ENCODE assay signal across 1 cellular context in the genomic region with DNA sequence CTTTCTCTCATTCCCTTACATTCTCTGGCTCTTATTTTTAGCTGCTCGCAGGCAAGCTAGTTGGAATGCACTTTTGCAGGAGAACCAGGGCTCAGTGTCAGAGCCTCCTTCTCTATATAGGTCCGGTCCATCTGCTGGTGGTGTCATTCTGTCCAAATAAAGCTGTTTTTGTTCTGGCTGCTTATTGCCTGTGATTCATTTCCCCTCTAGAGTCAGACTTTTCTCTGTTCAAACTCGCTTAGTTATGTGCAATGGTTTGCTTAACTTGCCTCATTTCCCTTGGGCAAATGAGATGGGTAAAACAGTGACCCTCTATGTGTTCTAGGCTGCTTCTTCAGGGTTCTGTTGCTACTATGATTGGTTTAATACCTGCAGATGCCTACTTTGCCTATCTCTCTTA.
A peak's percentile ranks its signal among the peaks of the same experiment; 100 is the strongest.
TF ChIP-seq lines count a peak whose summit lies in the region.

No MANE protein-coding gene starts in this region.

TF ChIP-seq in HepG2, 621 proteins besides CTCF, POLR2A, EP300 and RAD21:
- TF ChIP-seq ATF7 (IDR thresholded peaks at IDR 0.05) (no peak), ATF7 (CRISPR knock-in tag; IDR thresholded peaks at IDR 0.05) (no peak), ZNF703 (CRISPR knock-in tag; IDR thresholded peaks at IDR 0.05; ENCODE audit: borderline replicate concordance) (no peak), SAP130 (CRISPR knock-in tag; IDR thresholded peaks at IDR 0.05; ENCODE audit: low read depth) (0 out of 2 replicates have a peak, but pooled peaks have one; percentile 9), KDM2A (CRISPR knock-in tag; IDR thresholded peaks at IDR 0.05; ENCODE audit: borderline replicate concordance, low read depth) (no peak), CEBPG (CRISPR knock-in tag; IDR thresholded peaks at IDR 0.05) (peak; percentile 65), CEBPB (IDR thresholded peaks at IDR 0.05; ENCODE audit: borderline replicate concordance, low read depth, low read length) (peak; percentile 64; the same call in 1 of the 2 replicates), ZNF891 (CRISPR knock-in tag; IDR thresholded peaks at IDR 0.05) (no peak), FOSL2 (CRISPR knock-in tag; IDR thresholded peaks at IDR 0.05) (peak; percentile 79), ZNF33B (CRISPR knock-in tag; IDR thresholded peaks at IDR 0.05) (no peak), KDM6A (CRISPR knock-in tag; IDR thresholded peaks at IDR 0.05; ENCODE audit: low read depth) (no peak)
- TF ChIP-seq, protein P1, sequence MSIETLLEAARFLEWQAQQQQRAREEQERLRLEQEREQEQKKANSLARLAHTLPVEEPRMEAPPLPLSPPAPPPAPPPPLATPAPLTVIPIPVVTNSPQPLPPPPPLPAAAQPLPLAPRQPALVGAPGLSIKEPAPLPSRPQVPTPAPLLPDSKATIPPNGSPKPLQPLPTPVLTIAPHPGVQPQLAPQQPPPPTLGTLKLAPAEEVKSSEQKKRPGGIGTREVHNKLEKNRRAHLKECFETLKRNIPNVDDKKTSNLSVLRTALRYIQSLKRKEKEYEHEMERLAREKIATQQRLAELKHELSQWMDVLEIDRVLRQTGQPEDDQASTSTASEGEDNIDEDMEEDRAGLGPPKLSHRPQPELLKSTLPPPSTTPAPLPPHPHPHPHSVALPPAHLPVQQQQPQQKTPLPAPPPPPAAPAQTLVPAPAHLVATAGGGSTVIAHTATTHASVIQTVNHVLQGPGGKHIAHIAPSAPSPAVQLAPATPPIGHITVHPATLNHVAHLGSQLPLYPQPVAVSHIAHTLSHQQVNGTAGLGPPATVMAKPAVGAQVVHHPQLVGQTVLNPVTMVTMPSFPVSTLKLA (IDR thresholded peaks at IDR 0.05): no peak
- TF ChIP-seq, protein P2, sequence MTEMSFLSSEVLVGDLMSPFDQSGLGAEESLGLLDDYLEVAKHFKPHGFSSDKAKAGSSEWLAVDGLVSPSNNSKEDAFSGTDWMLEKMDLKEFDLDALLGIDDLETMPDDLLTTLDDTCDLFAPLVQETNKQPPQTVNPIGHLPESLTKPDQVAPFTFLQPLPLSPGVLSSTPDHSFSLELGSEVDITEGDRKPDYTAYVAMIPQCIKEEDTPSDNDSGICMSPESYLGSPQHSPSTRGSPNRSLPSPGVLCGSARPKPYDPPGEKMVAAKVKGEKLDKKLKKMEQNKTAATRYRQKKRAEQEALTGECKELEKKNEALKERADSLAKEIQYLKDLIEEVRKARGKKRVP (CRISPR knock-in tag; IDR thresholded peaks at IDR 0.05): peak in 1 of 2 experiments; percentile 96; a peak in 2 of 4 replicates
- TF ChIP-seq, protein P3, sequence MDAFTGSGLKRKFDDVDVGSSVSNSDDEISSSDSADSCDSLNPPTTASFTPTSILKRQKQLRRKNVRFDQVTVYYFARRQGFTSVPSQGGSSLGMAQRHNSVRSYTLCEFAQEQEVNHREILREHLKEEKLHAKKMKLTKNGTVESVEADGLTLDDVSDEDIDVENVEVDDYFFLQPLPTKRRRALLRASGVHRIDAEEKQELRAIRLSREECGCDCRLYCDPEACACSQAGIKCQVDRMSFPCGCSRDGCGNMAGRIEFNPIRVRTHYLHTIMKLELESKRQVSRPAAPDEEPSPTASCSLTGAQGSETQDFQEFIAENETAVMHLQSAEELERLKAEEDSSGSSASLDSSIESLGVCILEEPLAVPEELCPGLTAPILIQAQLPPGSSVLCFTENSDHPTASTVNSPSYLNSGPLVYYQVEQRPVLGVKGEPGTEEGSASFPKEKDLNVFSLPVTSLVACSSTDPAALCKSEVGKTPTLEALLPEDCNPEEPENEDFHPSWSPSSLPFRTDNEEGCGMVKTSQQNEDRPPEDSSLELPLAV (CRISPR knock-in tag; conservative IDR thresholded peaks at IDR 0.05; ENCODE audit: low read depth): no peak
- TF ChIP-seq, protein P4, sequence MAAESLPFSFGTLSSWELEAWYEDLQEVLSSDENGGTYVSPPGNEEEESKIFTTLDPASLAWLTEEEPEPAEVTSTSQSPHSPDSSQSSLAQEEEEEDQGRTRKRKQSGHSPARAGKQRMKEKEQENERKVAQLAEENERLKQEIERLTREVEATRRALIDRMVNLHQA (CRISPR knock-in tag; IDR thresholded peaks at IDR 0.05): no peak
- TF ChIP-seq, protein P5, sequence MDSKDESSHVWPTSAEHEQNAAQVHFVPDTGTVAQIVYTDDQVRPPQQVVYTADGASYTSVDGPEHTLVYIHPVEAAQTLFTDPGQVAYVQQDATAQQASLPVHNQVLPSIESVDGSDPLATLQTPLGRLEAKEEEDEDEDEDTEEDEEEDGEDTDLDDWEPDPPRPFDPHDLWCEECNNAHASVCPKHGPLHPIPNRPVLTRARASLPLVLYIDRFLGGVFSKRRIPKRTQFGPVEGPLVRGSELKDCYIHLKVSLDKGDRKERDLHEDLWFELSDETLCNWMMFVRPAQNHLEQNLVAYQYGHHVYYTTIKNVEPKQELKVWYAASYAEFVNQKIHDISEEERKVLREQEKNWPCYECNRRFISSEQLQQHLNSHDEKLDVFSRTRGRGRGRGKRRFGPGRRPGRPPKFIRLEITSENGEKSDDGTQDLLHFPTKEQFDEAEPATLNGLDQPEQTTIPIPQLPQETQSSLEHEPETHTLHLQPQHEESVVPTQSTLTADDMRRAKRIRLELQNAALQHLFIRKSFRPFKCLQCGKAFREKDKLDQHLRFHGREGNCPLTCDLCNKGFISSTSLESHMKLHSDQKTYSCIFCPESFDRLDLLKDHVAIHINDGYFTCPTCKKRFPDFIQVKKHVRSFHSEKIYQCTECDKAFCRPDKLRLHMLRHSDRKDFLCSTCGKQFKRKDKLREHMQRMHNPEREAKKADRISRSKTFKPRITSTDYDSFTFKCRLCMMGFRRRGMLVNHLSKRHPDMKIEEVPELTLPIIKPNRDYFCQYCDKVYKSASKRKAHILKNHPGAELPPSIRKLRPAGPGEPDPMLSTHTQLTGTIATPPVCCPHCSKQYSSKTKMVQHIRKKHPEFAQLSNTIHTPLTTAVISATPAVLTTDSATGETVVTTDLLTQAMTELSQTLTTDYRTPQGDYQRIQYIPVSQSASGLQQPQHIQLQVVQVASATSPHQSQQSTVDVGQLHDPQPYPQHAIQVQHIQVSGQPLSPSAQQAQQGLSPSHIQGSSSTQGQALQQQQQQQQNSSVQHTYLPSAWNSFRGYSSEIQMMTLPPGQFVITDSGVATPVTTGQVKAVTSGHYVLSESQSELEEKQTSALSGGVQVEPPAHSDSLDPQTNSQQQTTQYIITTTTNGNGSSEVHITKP (CRISPR knock-in tag; IDR thresholded peaks at IDR 0.05; ENCODE audit: low read depth): no peak
- TF ChIP-seq, protein P6, sequence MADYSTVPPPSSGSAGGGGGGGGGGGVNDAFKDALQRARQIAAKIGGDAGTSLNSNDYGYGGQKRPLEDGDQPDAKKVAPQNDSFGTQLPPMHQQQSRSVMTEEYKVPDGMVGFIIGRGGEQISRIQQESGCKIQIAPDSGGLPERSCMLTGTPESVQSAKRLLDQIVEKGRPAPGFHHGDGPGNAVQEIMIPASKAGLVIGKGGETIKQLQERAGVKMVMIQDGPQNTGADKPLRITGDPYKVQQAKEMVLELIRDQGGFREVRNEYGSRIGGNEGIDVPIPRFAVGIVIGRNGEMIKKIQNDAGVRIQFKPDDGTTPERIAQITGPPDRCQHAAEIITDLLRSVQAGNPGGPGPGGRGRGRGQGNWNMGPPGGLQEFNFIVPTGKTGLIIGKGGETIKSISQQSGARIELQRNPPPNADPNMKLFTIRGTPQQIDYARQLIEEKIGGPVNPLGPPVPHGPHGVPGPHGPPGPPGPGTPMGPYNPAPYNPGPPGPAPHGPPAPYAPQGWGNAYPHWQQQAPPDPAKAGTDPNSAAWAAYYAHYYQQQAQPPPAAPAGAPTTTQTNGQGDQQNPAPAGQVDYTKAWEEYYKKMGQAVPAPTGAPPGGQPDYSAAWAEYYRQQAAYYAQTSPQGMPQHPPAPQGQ (CRISPR knock-in tag; IDR thresholded peaks at IDR 0.05; ENCODE audit: borderline replicate concordance): no peak
- TF ChIP-seq, protein P7, sequence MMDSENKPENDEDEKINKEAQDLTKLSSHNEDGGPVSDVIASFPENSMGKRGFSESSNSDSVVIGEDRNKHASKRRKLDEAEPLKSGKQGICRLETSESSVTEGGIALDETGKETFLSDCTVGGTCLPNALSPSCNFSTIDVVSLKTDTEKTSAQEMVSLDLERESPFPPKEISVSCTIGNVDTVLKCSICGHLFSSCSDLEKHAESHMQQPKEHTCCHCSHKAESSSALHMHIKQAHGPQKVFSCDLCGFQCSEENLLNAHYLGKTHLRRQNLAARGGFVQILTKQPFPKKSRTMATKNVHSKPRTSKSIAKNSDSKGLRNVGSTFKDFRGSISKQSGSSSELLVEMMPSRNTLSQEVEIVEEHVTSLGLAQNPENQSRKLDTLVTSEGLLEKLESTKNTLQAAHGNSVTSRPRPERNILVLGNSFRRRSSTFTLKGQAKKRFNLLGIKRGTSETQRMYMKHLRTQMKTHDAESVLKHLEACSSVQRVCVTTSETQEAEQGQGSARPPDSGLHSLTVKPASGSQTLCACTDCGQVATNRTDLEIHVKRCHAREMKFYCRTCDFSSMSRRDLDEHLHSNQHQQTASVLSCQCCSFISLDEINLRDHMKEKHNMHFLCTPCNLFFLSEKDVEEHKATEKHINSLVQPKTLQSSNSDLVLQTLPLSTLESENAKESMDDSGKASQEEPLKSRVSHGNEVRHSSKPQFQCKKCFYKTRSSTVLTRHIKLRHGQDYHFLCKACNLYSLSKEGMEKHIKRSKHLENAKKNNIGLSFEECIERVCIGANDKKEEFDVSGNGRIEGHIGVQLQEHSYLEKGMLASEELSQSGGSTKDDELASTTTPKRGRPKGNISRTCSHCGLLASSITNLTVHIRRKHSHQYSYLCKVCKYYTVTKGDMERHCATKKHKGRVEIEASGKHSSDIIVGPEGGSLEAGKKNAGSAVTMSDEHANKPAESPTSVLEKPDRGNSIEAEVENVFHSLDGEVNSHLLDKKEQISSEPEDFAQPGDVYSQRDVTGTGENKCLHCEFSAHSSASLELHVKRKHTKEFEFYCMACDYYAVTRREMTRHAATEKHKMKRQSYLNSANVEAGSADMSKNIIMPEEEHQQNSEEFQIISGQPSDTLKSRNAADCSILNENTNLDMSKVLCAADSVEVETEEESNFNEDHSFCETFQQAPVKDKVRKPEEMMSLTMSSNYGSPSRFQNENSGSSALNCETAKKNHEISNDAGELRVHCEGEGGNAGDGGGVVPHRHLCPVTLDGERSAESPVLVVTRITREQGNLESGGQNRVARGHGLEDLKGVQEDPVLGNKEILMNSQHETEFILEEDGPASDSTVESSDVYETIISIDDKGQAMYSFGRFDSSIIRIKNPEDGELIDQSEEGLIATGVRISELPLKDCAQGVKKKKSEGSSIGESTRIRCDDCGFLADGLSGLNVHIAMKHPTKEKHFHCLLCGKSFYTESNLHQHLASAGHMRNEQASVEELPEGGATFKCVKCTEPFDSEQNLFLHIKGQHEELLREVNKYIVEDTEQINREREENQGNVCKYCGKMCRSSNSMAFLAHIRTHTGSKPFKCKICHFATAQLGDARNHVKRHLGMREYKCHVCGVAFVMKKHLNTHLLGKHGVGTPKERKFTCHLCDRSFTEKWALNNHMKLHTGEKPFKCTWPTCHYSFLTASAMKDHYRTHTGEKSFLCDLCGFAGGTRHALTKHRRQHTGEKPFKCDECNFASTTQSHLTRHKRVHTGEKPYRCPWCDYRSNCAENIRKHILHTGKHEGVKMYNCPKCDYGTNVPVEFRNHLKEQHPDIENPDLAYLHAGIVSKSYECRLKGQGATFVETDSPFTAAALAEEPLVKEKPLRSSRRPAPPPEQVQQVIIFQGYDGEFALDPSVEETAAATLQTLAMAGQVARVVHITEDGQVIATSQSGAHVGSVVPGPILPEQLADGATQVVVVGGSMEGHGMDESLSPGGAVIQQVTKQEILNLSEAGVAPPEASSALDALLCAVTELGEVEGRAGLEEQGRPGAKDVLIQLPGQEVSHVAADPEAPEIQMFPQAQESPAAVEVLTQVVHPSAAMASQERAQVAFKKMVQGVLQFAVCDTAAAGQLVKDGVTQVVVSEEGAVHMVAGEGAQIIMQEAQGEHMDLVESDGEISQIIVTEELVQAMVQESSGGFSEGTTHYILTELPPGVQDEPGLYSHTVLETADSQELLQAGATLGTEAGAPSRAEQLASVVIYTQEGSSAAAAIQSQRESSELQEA (CRISPR knock-in tag; IDR thresholded peaks at IDR 0.05; ENCODE audit: not compliant biosample characterization): no peak
